In genomic region chr1:85822696-85823095, GRCh38 we compare ENCODE assay signal across 21 cellular contexts.
"Had no signal": no experiment of that assay in that cellular context is flagged by ENCODE, and none has a peak within 500 bp of the region (broad histone marks: within the 10 kb centered on the region; RNA-seq: fewer than 3 reads in every experiment).

No MANE protein-coding gene starts in this region.

- H3K4me3 ChIP-seq: body of pancreas, left lung, neural progenitor cell, right lobe of liver, thoracic aorta, upper lobe of right lung had no signal

- H3K27me3 ChIP-seq: body of pancreas, left lung, neural progenitor cell, right lobe of liver, upper lobe of right lung had no signal

- H2AFZ ChIP-seq: neural progenitor cell had no signal

- H3K36me3 ChIP-seq: left lung, neural progenitor cell, right lobe of liver, thoracic aorta, upper lobe of right lung had no signal

- H3K9ac ChIP-seq: neural progenitor cell had no signal

- H3K27ac ChIP-seq: body of pancreas, left lung, neural progenitor cell, right lobe of liver, thoracic aorta, upper lobe of right lung had no signal

- DNase-seq: activated B cell treated with CpG ODN at 0.5 μM for 24 hours; activated CD4-positive, alpha-beta T cell treated with anti-CD3 and anti-CD28 coated beads for 48 hours; activated CD8-positive, alpha-beta memory T cell treated with anti-CD3 and anti-CD28 coated beads, Interleukin-2, amount 50 U/mL, for 4 hours; activated CD8-positive, alpha-beta T cell treated with anti-CD3 and anti-CD28 coated beads, Interleukin-2, amount 10 ng/mL, durations not matched to agents 7 days and 5 days; activated effector memory CD4-positive, alpha-beta T cell treated with anti-CD3 and anti-CD28 coated beads, Interleukin-2, amount 50 U/mL, for 16 hours; activated T-cell treated with anti-CD3 and anti-CD28 coated beads, Interleukin-2, amount 50 U/mL, for 48 hours; amygdala; body of pancreas; effector memory CD4-positive, alpha-beta T cell; hippocampal formation; kidney; left lung; mammary epithelial cell; naive B cell; right lobe of liver; stimulated activated CD4-positive, alpha-beta T cell treated with anti-CD3 and anti-CD28 coated beads, Interleukin-12 subunit alpha, Interleukin-12 subunit beta, amount 100 ng/mL, for 4 hours; upper lobe of right lung had no signal

- H3K9me3 ChIP-seq: body of pancreas, left lung, right lobe of liver, thoracic aorta, upper lobe of right lung had no signal

- ATAC-seq: activated CD8-positive, alpha-beta T cell treated with anti-CD3 and anti-CD28 coated beads, Interleukin-2, amount 10 ng/mL, durations not matched to agents 7 days and 5 days; activated naive CD4-positive, alpha-beta T cell treated with anti-CD3 and anti-CD28 coated beads, Interleukin-2, amount 50 U/mL, for 72 hours; body of pancreas; left lung; right lobe of liver; stimulated activated effector memory CD8-positive, alpha-beta T cell treated with anti-CD3 and anti-CD28 coated beads, Interleukin-12 subunit alpha, Interleukin-12 subunit beta, amount 100 ng/mL, for 72 hours; upper lobe of right lung had no signal

- H3K4me2 ChIP-seq: neural progenitor cell had no signal

- H3K4me1 ChIP-seq: body of pancreas, left lung, neural progenitor cell, right lobe of liver, upper lobe of right lung had no signal

- FAIRE-seq: kidney had no signal
